Comparison of ENCODE assay signal across 9 cellular contexts in genomic region chr15:74099963-74100733, GRCh38. TPM values are rescaled to one million over a fixed set of nuclear protein-coding genes. Genes with fewer than 3 reads are reported as not detected.
DNase-seq lines count a peak whose midpoint lies in the region; ATAC-seq and TF ChIP-seq lines count a peak whose summit lies in the region.
"Not testable (repeated sequence)": the region's sequence is repeated elsewhere in the genome, so short reads cannot be mapped to it uniquely, and the experiment has no call there.
"Had no signal": no experiment of that assay in that cellular context is flagged by ENCODE, and none has a peak within 500 bp of the region (broad histone marks: within the 10 kb centered on the region; RNA-seq: fewer than 3 reads in every experiment).

No MANE protein-coding gene starts in this region.

- H3K79me2 ChIP-seq in SU-DHL-6 (ENCODE audit: insufficient read depth, low read length): not testable (repeated sequence)

- not testable (repeated sequence) for H3K27ac ChIP-seq in SU-DHL-6 (ENCODE audit: low read depth, low read length)

- not testable (repeated sequence) for H3K9me3 Mint-ChIP-seq in activated naive CD4-positive, alpha-beta T cell treated with anti-CD3 and anti-CD28 coated beads, Interleukin-2, amount 50 U/mL, for 72 hours

- H3K4me3 ChIP-seq in SU-DHL-6 (ENCODE audit: insufficient read depth, low read length, poor library complexity, severe bottlenecking) (peak overlapping the region; percentile 34), fibroblast of villous mesenchyme (ENCODE audit: low read depth, low read length) (peak overlapping the region; percentile 54)

- peak; percentile 75 for ATAC-seq in HG03159 (IDR thresholded peaks at IDR 0.05; ENCODE audit: unreplicated experiment)
- ATAC-seq in activated naive CD4-positive, alpha-beta T cell treated with anti-CD3 and anti-CD28 coated beads, Interleukin-2, amount 50 U/mL, for 72 hours: peak; percentile 92 to 94

- H3K4me2 ChIP-seq in SU-DHL-6 (ENCODE audit: low read depth, low read length, poor library complexity, severe bottlenecking): peak overlapping the region; percentile 33

- H2AFZ ChIP-seq in SU-DHL-6 (ENCODE audit: low read depth, low read length, severe bottlenecking): not testable (repeated sequence)

- H3K36me3 Mint-ChIP-seq in activated naive CD4-positive, alpha-beta T cell treated with anti-CD3 and anti-CD28 coated beads, Interleukin-2, amount 50 U/mL, for 72 hours: not testable (repeated sequence)

- peak overlapping the region; percentile 87 to 97 for H3K27ac Mint-ChIP-seq in activated naive CD4-positive, alpha-beta T cell treated with anti-CD3 and anti-CD28 coated beads, Interleukin-2, amount 50 U/mL, for 72 hours

- H3K9me3 ChIP-seq in SU-DHL-6 (ENCODE audit: insufficient read depth, low read length): not testable (repeated sequence)

- DNase-seq in AG08396 (ENCODE audit: low spot score) (peak; percentile 87), GM19238 (ENCODE audit: insufficient read length, low spot score) (peak; percentile 85), fibroblast of villous mesenchyme (ENCODE audit: low read depth) (peak; percentile 87), middle frontal gyrus (ENCODE audit: extremely low spot score, low spot score) (peak; percentile 81)
- DNase-seq in activated naive CD4-positive, alpha-beta T cell treated with anti-CD3 and anti-CD28 coated beads, Interleukin-2, amount 50 U/mL, for 72 hours (ENCODE audit: low spot score in 2 of 2): peak; percentile 79 to 90
- DNase-seq in stimulated activated CD4-positive, alpha-beta T cell treated with anti-CD3 and anti-CD28 coated beads, Interleukin-2, amount 100 ng/mL, for 24 hours: peak; percentile 79 to 85

- peak overlapping the region; percentile 22; the same call in 1 of the 2 replicates for H3K9ac ChIP-seq in SU-DHL-6 (ENCODE audit: low read length)

- H3K27me3 ChIP-seq in SU-DHL-6 (ENCODE audit: low read length): not testable (repeated sequence)

- not testable (repeated sequence) for H3F3A ChIP-seq in SU-DHL-6 (ENCODE audit: insufficient read depth)

- not testable (repeated sequence) for H4K20me1 ChIP-seq in SU-DHL-6 (ENCODE audit: low read depth, low read length)

- not testable (repeated sequence) for H3K36me3 ChIP-seq in SU-DHL-6 (ENCODE audit: low read length)

- not testable (repeated sequence) for TF ChIP-seq CTCF in SU-DHL-6 (IDR thresholded peaks at IDR 0.05; ENCODE audit: insufficient read depth, low read length, poor library complexity, severe bottlenecking); fibroblast of villous mesenchyme (IDR thresholded peaks at IDR 0.05; ENCODE audit: insufficient read depth, low read depth, low read length)

- not testable (repeated sequence) for H3K9me2 ChIP-seq in SU-DHL-6 (replicated peaks; ENCODE audit: insufficient read depth, low read length)

RNA-seq across cellular contexts. Expression of gene GOLGA6A, which starts 17.8 kb away (rescaled TPM):
- total RNA-seq in activated naive CD4-positive, alpha-beta T cell treated with anti-CD3 and anti-CD28 coated beads, Interleukin-2, amount 50 U/mL, for 72 hours: 1 to 10 TPM in 1 of 2 donors, not detected in 1; 1.1 TPM
- not detected in 2 replicates for total RNA-seq in fibroblast of villous mesenchyme

RNA-seq across cellular contexts. Expression of gene ISLR2, which starts 30.2 kb away (rescaled TPM):
- not detected for total RNA-seq in activated naive CD4-positive, alpha-beta T cell treated with anti-CD3 and anti-CD28 coated beads, Interleukin-2, amount 50 U/mL, for 72 hours
- 0.32 TPM in 1 of 2 replicates, not detected in the other for total RNA-seq in fibroblast of villous mesenchyme
- total RNA-seq: T-helper 1 cell treated with Interleukin-12 subunit alpha and Interleukin-12 subunit beta and Interleukin-4 antibody, amounts not matched to agents 30 ng/mL and 1 ng/mL, for 36 hours had no signal
